9 cellular contexts compared by ENCODE assay signal in the genomic region with DNA sequence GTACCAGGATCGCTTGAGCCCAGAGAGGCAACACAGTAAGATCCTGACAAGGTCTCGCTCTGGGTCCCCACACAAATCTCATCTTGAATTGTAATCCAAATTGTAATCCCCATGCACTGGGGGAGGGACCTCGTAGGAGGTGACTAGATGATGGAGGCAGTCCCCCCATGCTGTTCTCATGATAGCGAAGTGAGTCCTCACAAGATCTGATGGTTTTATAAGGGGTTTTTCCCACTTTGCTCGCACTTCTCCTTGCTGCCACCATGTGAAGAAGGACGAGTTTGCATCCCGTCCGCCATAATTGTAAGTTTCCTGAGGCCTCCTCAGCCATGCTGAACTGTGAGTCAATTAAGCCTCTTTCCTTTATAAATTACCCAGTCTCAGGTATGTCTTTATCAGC. TPM values are rescaled to one million over a fixed set of nuclear protein-coding genes. Genes with fewer than 3 reads are reported as not detected.
DNase-seq lines count a peak whose midpoint lies in the region; ATAC-seq lines count a peak whose summit lies in the region.
"Had no signal": no experiment of that assay in that cellular context is flagged by ENCODE, and none has a peak within 500 bp of the region (broad histone marks: within the 10 kb centered on the region; RNA-seq: fewer than 3 reads in every experiment).

No MANE protein-coding gene starts in this region.

- ATAC-seq in HG03432 (IDR thresholded peaks at IDR 0.05; ENCODE audit: unreplicated experiment) = peak; percentile 28

- peaks cover 55% of the 10 kb centered on the region for H3K4me1 Mint-ChIP-seq in activated naive CD8-positive, alpha-beta T cell treated with anti-CD3 and anti-CD28 coated beads for 36 hours

- no peak overlapping the region for H3K4me3 Mint-ChIP-seq in activated naive CD8-positive, alpha-beta T cell treated with anti-CD3 and anti-CD28 coated beads for 36 hours

- peak; percentile 11 for DNase-seq in stimulated activated naive CD4-positive, alpha-beta T cell treated with Interleukin-2 at 50 U/mL for 16 hours (lab: John Stamatoyannopoulos, UW)
- no peak for DNase-seq in stimulated activated naive CD4-positive, alpha-beta T cell (lab: John Stamatoyannopoulos, UW)
- no peak for DNase-seq in activated naive CD8-positive, alpha-beta T cell treated with anti-CD3 and anti-CD28 coated beads for 36 hours
- DNase-seq in T1000 (lab: John Stamatoyannopoulos, UW) = no peak
- DNase-seq in HuH-7.5 (ENCODE audit: low spot score) = no peak
- DNase-seq in ureter (ENCODE audit: low spot score) = no peak
- DNase-seq in HCEC 1CT = no peak
- DNase-seq: OCI-M1 had no signal

- peaks cover 7% of the 10 kb centered on the region for H3K9me3 Mint-ChIP-seq in activated naive CD8-positive, alpha-beta T cell treated with anti-CD3 and anti-CD28 coated beads for 36 hours

- H3K36me3 Mint-ChIP-seq in activated naive CD8-positive, alpha-beta T cell treated with anti-CD3 and anti-CD28 coated beads for 36 hours = peaks cover 24% of the 10 kb centered on the region

- H3K27me3 Mint-ChIP-seq in activated naive CD8-positive, alpha-beta T cell treated with anti-CD3 and anti-CD28 coated beads for 36 hours = no peaks in the 10 kb centered on the region

- H3K27ac Mint-ChIP-seq in activated naive CD8-positive, alpha-beta T cell treated with anti-CD3 and anti-CD28 coated beads for 36 hours = peak overlapping the region; percentile 88

RNA-seq across cellular contexts. Expression of a gene that starts 46.0 kb away (rescaled TPM):
- total RNA-seq in activated naive CD8-positive, alpha-beta T cell treated with anti-CD3 and anti-CD28 coated beads for 36 hours = 10 to 100 TPM; 22.7 to 23.3 TPM
- 23.1 TPM for total RNA-seq in ureter
